ENCODE assay signal across 17 cellular contexts in genomic region chr1:187281085-187281484, GRCh38.
DNase-seq lines count a peak whose midpoint lies in the region; ATAC-seq, FAIRE-seq and TF ChIP-seq lines count a peak whose summit lies in the region.
"Had no signal": no experiment of that assay in that cellular context is flagged by ENCODE, and none has a peak within 500 bp of the region (broad histone marks: within the 10 kb centered on the region; RNA-seq: fewer than 3 reads in every experiment).

No MANE protein-coding gene starts in this region.

- CTCF ChIA-PET in GM12878 (lab: Yijun Ruan, JAX) (no interaction called here), WTC11 (lab: Charles Lee) (no interaction called here)

- H3K79me2 ChIP-seq in GM12878 (ENCODE audit: control insufficient read depth, insufficient read depth, low read length) = no peaks in the 10 kb centered on the region

- H3K27me3 ChIP-seq in GM12878 (replicated peaks in 1 of 2; ENCODE audit: control insufficient read depth in 2 of 2, insufficient read depth in 2 of 2, low read length in 1 of 2) = no peaks in the 10 kb centered on the region
- H3K27me3 ChIP-seq: BE2C had no signal

- no peak overlapping the region for H3K27ac ChIP-seq in GM12878 (ENCODE audit: control insufficient read depth, insufficient read depth)
- H3K27ac ChIP-seq: C4-2B, HL-60 had no signal

- H3K9me3 Mint-ChIP-seq in mesothelial cell of epicardium (peaks cover 4% of the 10 kb centered on the region), WTC11 (no peaks in the 10 kb centered on the region)
- H3K9me3 Mint-ChIP-seq: CD4-positive, alpha-beta T cell had no signal

- H3K36me3 Mint-ChIP-seq in mesothelial cell of epicardium (no peaks in the 10 kb centered on the region), WTC11 (no peaks in the 10 kb centered on the region)

- H3K4me1 ChIP-seq in GM12878 (ENCODE audit: control insufficient read depth, insufficient read depth, low read length) = no peaks in the 10 kb centered on the region

- H3K27ac Mint-ChIP-seq in mesothelial cell of epicardium (peak overlapping the region; percentile 81), WTC11 (no peak overlapping the region)
- H3K27ac Mint-ChIP-seq: CD4-positive, alpha-beta T cell had no signal

- RAD21 ChIA-PET in GM12878 (lab: Charles Lee; ENCODE audit: unreplicated experiment) = no interaction called here

- H3K4me2 ChIP-seq in GM12878 (ENCODE audit: control insufficient read depth, insufficient read depth) = no peak overlapping the region

- no TSS peak for BruUV-seq in GM12878 (replicated peaks; lab: Mats Ljungman, UMichigan)

- TF ChIP-seq CTCF in GM12878 (IDR thresholded peaks at IDR 0.05 in 2 of 3, conservative IDR thresholded peaks at IDR 0.05 in 1 of 3; ENCODE audit: control insufficient read depth in 2 of 3, extremely low read depth in 1 of 3, insufficient read depth in 1 of 3, low read depth in 3 of 3, low read length in 3 of 3) (no peak), mesothelial cell of epicardium (IDR thresholded peaks at IDR 0.05; ENCODE audit: unreplicated experiment) (no peak), WTC11 (IDR thresholded peaks at IDR 0.05) (no peak)

- H3K4me3 ChIP-seq in GM12878 = no peak overlapping the region
- H3K4me3 ChIP-seq: K562 had no signal

- no peaks in the 10 kb centered on the region for H3K9me3 ChIP-seq in GM12878 (replicated peaks; ENCODE audit: control insufficient read depth, insufficient read depth, low read length)
- H3K9me3 ChIP-seq: BE2C had no signal

- in situ Hi-C loops in GM12878 (cut with MboI) = no loop called here

- SMC1A ChIA-PET in GM12878 (lab: Charles Lee; ENCODE audit: uncharacterized antibody, unreplicated experiment) = no interaction called here

- 0 out of 3 replicates have a peak, but pooled peaks have one; percentile 21 for ATAC-seq in GM12878
- no peak for ATAC-seq in WTC11
- ATAC-seq: K562 had no signal

- no peak for TF ChIP-seq POLR2A in H54 (IDR thresholded peaks at IDR 0.05; ENCODE audit: low read depth, low read length)
- no peak for TF ChIP-seq POLR2A in GM12878 (IDR thresholded peaks at IDR 0.05; ENCODE audit: low read depth, low read length)

- H3K4me1 Mint-ChIP-seq in mesothelial cell of epicardium = peaks cover 48% of the 10 kb centered on the region
- H3K4me1 Mint-ChIP-seq in WTC11 = no peaks in the 10 kb centered on the region

- no peaks in the 10 kb centered on the region for H3K27me3 Mint-ChIP-seq in mesothelial cell of epicardium (ENCODE audit: low read depth)
- H3K27me3 Mint-ChIP-seq in WTC11 (ENCODE audit: low read depth) = no peaks in the 10 kb centered on the region
- H3K27me3 Mint-ChIP-seq: CD4-positive, alpha-beta T cell had no signal

- FAIRE-seq in H54 (lab: Jason Lieb, UNC) (peak; percentile 23), GM12878 (lab: Jason Lieb, UNC) (no peak)
- FAIRE-seq: A204.1, GM19239, K562 had no signal

- intact Hi-C loops in GM12878 (cut with micrococcal nuclease; ENCODE audit: unreplicated experiment) = no loop called here

- no peak for TF ChIP-seq RAD21 in GM12878 (IDR thresholded peaks at IDR 0.05; ENCODE audit: insufficient read depth, low read depth, low read length)

- POLR2A ChIA-PET in GM12878 (lab: Charles Lee) = no interaction called here
- POLR2A ChIA-PET in WTC11 (lab: Charles Lee) = no interaction called here

- no peak for DNase-seq in H54 (ENCODE audit: insufficient read length, low spot score)
- no peak for DNase-seq in GM12878 (ENCODE audit: low read depth, low spot score)
- no peak for DNase-seq in mesothelial cell of epicardium (ENCODE audit: low spot score in 2 of 2, unreplicated experiment in 2 of 2)
- no peak for DNase-seq in LoVo (ENCODE audit: low spot score)
- DNase-seq in mucosa of gallbladder (ENCODE audit: low spot score) = no peak
- no peak for DNase-seq in WTC11 (ENCODE audit: low spot score)
- DNase-seq in NCI-H82 (lab: John Stamatoyannopoulos, UW) = no peak
- DNase-seq: ACHN; BE2C; CD4-positive, alpha-beta T cell; DMS79 treated with DMSO at 0.1 percent for 48 hours; GF-D8 had no signal

- no peak overlapping the region for H3K9ac ChIP-seq in GM12878 (ENCODE audit: control insufficient read depth, insufficient read depth, low read length)

- 20% methylated on average over 2 of the region's 2 CpGs for WGBS in GM12878 (ENCODE audit: insufficient coverage, insufficient replicate concordance, low lambda C conversion rate, missing lambda C conversion rate)

- H3K36me3 ChIP-seq in GM12878 (ENCODE audit: control insufficient read depth in 2 of 2, insufficient read depth in 2 of 2, low read length in 1 of 2) = no peaks in the 10 kb centered on the region
- H3K36me3 ChIP-seq: BE2C had no signal

- no peak for TF ChIP-seq EP300 in GM12878 (IDR thresholded peaks at IDR 0.05; ENCODE audit: borderline replicate concordance in 1 of 2, control insufficient read depth in 1 of 2, low read depth in 2 of 2, low read length in 2 of 2)

- H3K4me3 Mint-ChIP-seq in mesothelial cell of epicardium = no peak overlapping the region
- H3K4me3 Mint-ChIP-seq in WTC11 = no peak overlapping the region
- H3K4me3 Mint-ChIP-seq: CD4-positive, alpha-beta T cell had no signal

- no peaks in the 10 kb centered on the region for H4K20me1 ChIP-seq in GM12878 (ENCODE audit: control insufficient read depth, insufficient read depth)

- H2AFZ ChIP-seq in GM12878 (ENCODE audit: control insufficient read depth, low read depth, low read length) = no peak overlapping the region

TF ChIP-seq in GM12878, 131 proteins besides CTCF, POLR2A, EP300 and RAD21:
- TF ChIP-seq RB1 (IDR thresholded peaks at IDR 0.05; ENCODE audit: borderline replicate concordance) (no peak), MEF2B (IDR thresholded peaks at IDR 0.05; ENCODE audit: partially characterized antibody, poor library complexity, severe bottlenecking) (peak; percentile 48)

TF ChIP-seq in WTC11, 78 proteins besides CTCF, POLR2A, EP300 and RAD21:
- TF ChIP-seq, protein P1, sequence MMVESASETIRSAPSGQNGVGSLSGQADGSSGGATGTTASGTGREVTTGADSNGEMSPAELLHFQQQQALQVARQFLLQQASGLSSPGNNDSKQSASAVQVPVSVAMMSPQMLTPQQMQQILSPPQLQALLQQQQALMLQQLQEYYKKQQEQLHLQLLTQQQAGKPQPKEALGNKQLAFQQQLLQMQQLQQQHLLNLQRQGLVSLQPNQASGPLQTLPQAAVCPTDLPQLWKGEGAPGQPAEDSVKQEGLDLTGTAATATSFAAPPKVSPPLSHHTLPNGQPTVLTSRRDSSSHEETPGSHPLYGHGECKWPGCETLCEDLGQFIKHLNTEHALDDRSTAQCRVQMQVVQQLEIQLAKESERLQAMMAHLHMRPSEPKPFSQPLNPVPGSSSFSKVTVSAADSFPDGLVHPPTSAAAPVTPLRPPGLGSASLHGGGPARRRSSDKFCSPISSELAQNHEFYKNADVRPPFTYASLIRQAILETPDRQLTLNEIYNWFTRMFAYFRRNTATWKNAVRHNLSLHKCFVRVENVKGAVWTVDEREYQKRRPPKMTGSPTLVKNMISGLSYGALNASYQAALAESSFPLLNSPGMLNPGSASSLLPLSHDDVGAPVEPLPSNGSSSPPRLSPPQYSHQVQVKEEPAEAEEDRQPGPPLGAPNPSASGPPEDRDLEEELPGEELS (CRISPR knock-in tag; IDR thresholded peaks at IDR 0.05) = no peak
- TF ChIP-seq FOXP1 (CRISPR knock-in tag; IDR thresholded peaks at IDR 0.05; ENCODE audit: borderline replicate concordance) = no peak
- TF ChIP-seq JUN (CRISPR knock-in tag; IDR thresholded peaks at IDR 0.05) = no peak
- no peak for TF ChIP-seq USF1 (CRISPR knock-in tag; IDR thresholded peaks at IDR 0.05)
- no peak for TF ChIP-seq HMGA2 (CRISPR knock-in tag; IDR thresholded peaks at IDR 0.05)
- no peak for TF ChIP-seq NR3C1 (CRISPR knock-in tag; conservative IDR thresholded peaks at IDR 0.05; ENCODE audit: low read depth)
- no peak for TF ChIP-seq ZNF121 (CRISPR knock-in tag; IDR thresholded peaks at IDR 0.05)
- TF ChIP-seq ZNF317 (CRISPR knock-in tag; IDR thresholded peaks at IDR 0.05; ENCODE audit: borderline replicate concordance, low read depth) = no peak
- TF ChIP-seq, protein P2, sequence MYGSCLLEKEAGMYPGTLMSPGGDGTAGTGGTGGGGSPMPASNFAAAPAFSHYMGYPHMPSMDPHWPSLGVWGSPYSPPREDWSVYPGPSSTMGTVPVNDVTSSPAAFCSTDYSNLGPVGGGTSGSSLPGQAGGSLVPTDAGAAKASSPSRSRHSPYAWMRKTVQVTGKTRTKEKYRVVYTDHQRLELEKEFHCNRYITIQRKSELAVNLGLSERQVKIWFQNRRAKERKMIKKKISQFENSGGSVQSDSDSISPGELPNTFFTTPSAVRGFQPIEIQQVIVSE (CRISPR knock-in tag; IDR thresholded peaks at IDR 0.05; ENCODE audit: borderline replicate concordance) = no peak
- TF ChIP-seq GABPB1 (CRISPR knock-in tag; IDR thresholded peaks at IDR 0.05) = no peak
- no peak for TF ChIP-seq ZNF396 (CRISPR knock-in tag; IDR thresholded peaks at IDR 0.05; ENCODE audit: borderline replicate concordance)
- TF ChIP-seq ETV6 (CRISPR knock-in tag; IDR thresholded peaks at IDR 0.05) = no peak
- TF ChIP-seq SMAD4 (CRISPR knock-in tag; IDR thresholded peaks at IDR 0.05) = no peak
- no peak for TF ChIP-seq RELA (CRISPR knock-in tag; IDR thresholded peaks at IDR 0.05; ENCODE audit: borderline replicate concordance)
- TF ChIP-seq MXD4 (CRISPR knock-in tag; IDR thresholded peaks at IDR 0.05; ENCODE audit: borderline replicate concordance) = no peak
